ENCODE assay signal across 2 cellular contexts in the genomic region with DNA sequence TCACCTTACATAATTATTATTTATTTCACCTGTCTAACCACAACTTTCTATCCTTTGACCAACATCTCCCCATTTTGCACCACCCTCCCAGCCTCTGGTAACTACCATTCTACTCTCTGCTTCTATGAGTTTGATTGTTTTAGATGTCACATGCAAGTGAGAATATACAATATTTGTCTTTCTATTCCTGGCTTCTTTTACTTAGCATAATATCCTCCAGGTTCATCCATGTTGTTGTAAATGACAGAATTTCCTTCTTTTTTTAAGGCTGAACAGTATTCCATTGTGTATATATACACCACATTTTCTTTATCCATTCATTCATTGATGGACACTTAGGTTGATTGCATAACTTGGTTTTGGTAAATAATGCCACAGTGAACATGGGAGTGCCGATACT.
TF ChIP-seq lines count a peak whose summit lies in the region.

No MANE protein-coding gene starts in this region.

TF ChIP-seq in WTC11, 78 proteins besides CTCF, POLR2A, EP300 and RAD21 (continued from another document):
- TF ChIP-seq, protein P1, sequence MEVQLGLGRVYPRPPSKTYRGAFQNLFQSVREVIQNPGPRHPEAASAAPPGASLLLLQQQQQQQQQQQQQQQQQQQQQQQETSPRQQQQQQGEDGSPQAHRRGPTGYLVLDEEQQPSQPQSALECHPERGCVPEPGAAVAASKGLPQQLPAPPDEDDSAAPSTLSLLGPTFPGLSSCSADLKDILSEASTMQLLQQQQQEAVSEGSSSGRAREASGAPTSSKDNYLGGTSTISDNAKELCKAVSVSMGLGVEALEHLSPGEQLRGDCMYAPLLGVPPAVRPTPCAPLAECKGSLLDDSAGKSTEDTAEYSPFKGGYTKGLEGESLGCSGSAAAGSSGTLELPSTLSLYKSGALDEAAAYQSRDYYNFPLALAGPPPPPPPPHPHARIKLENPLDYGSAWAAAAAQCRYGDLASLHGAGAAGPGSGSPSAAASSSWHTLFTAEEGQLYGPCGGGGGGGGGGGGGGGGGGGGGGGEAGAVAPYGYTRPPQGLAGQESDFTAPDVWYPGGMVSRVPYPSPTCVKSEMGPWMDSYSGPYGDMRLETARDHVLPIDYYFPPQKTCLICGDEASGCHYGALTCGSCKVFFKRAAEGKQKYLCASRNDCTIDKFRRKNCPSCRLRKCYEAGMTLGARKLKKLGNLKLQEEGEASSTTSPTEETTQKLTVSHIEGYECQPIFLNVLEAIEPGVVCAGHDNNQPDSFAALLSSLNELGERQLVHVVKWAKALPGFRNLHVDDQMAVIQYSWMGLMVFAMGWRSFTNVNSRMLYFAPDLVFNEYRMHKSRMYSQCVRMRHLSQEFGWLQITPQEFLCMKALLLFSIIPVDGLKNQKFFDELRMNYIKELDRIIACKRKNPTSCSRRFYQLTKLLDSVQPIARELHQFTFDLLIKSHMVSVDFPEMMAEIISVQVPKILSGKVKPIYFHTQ (CRISPR knock-in tag; IDR thresholded peaks at IDR 0.05): no peak
- TF ChIP-seq FOXK1 (CRISPR knock-in tag; IDR thresholded peaks at IDR 0.05) (no peak), RORB (CRISPR knock-in tag; IDR thresholded peaks at IDR 0.05) (no peak), TEAD1 (CRISPR knock-in tag; IDR thresholded peaks at IDR 0.05) (no peak), HMGA2 (CRISPR knock-in tag; IDR thresholded peaks at IDR 0.05) (no peak)
- TF ChIP-seq, protein P2, sequence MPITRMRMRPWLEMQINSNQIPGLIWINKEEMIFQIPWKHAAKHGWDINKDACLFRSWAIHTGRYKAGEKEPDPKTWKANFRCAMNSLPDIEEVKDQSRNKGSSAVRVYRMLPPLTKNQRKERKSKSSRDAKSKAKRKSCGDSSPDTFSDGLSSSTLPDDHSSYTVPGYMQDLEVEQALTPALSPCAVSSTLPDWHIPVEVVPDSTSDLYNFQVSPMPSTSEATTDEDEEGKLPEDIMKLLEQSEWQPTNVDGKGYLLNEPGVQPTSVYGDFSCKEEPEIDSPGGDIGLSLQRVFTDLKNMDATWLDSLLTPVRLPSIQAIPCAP (CRISPR knock-in tag; IDR thresholded peaks at IDR 0.05): no peak

TF ChIP-seq in SK-N-SH, 30 proteins besides CTCF, POLR2A, EP300 and RAD21 (continued from another document):
- TF ChIP-seq, protein P3, sequence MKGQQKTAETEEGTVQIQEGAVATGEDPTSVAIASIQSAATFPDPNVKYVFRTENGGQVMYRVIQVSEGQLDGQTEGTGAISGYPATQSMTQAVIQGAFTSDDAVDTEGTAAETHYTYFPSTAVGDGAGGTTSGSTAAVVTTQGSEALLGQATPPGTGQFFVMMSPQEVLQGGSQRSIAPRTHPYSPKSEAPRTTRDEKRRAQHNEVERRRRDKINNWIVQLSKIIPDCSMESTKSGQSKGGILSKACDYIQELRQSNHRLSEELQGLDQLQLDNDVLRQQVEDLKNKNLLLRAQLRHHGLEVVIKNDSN (IDR thresholded peaks at IDR 0.05; ENCODE audit: borderline replicate concordance, low read depth): no peak
- no peak for TF ChIP-seq NRF1 (IDR thresholded peaks at IDR 0.05; ENCODE audit: low read depth, low read length)
- TF ChIP-seq GATA2 (CRISPR knock-in tag; IDR thresholded peaks at IDR 0.05): no peak
- TF ChIP-seq, protein P4, sequence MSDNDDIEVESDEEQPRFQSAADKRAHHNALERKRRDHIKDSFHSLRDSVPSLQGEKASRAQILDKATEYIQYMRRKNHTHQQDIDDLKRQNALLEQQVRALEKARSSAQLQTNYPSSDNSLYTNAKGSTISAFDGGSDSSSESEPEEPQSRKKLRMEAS (IDR thresholded peaks at IDR 0.05; ENCODE audit: low read depth): no peak
- no peak for TF ChIP-seq TEAD4 (IDR thresholded peaks at IDR 0.05; ENCODE audit: borderline replicate concordance, insufficient read depth)
